Comparison of ENCODE assay signal across 8 cellular contexts in genomic region chr12:6851153-6851920, GRCh38. TPM values are rescaled to one million over a fixed set of nuclear protein-coding genes. Genes with fewer than 3 reads are reported as not detected.
DNase-seq lines count a peak whose midpoint lies in the region; ATAC-seq and TF ChIP-seq lines count a peak whose summit lies in the region.

Gene CDCA3 (minus strand): TSS chr12:6851286. CDS start chr12:6850952, 334 bp downstream.

- intact Hi-C loops in Right ventricle myocardium inferior (cut with DNase I): no loop called here
- intact Hi-C loops in ovary (cut with DNase I): no loop called here
- intact Hi-C loops in tibial artery (cut with DNase I; ENCODE audit: low total_unique reads): loop anchor here (5.0 kb wide), 1 partner anchor 239 kb away; no protein-coding TSS in a partner anchor

- no peak for TF ChIP-seq EP300 in ovary (IDR thresholded peaks at IDR 0.05)

- TF ChIP-seq POLR2A in ovary (IDR thresholded peaks at IDR 0.05): peak; percentile 36

- DNase-seq in GM12864 (ENCODE audit: low read depth): peak; percentile 98
- DNase-seq in NCI-H1417 (lab: John Stamatoyannopoulos, UW): peak; percentile 96 to 99 (median 98)
- DNase-seq in SW 1271 (lab: John Stamatoyannopoulos, UW): peak; percentile 99 to 100
- DNase-seq in activated naive CD8-positive, alpha-beta T cell treated with anti-CD3 and anti-CD28 coated beads, Interleukin-2, amount 50 U/mL, for 16 hours (ENCODE audit: low read depth, low spot score): peak; percentile 77
- DNase-seq in Right ventricle myocardium inferior (ENCODE audit: missing footprints): peak; percentile 94
- peak; percentile 93 to 96 (median 94) for DNase-seq in ovary
- peak; percentile 98 to 99 for DNase-seq in tibial artery

- H3K27ac ChIP-seq in ovary: peak within 1 kb of the TSS; percentile 48 to 91
- H3K27ac ChIP-seq in tibial artery: peak within 1 kb of the TSS; percentile 95 to 99

- H3K36me3 ChIP-seq in ovary: no peaks in the 10 kb centered on the region
- peaks cover 8 to 37% (median 19%) of the 10 kb centered on the region in 3 donors for H3K36me3 ChIP-seq in tibial artery

- H3K9me3 ChIP-seq in ovary: no peaks in the 10 kb centered on the region
- H3K9me3 ChIP-seq in tibial artery: no peaks in the 10 kb centered on the region

- WGBS in ovary, 3 donors: 0 to 1% (median 0%) methylated on average over 37 of the region's 37 CpGs

- no peak for TF ChIP-seq CTCF in GM12864 (IDR thresholded peaks at IDR 0.05; ENCODE audit: low read depth, low read length, missing control alignments)
- no peak for TF ChIP-seq CTCF in ovary (IDR thresholded peaks at IDR 0.05)
- TF ChIP-seq CTCF in tibial artery (IDR thresholded peaks at IDR 0.05): peak in 1 of 2 experiments; percentile 18

- H3K27me3 ChIP-seq in ovary (no peaks in the 10 kb centered on the region), tibial artery (no peaks in the 10 kb centered on the region)

- H3K4me1 ChIP-seq in ovary (ENCODE audit: insufficient read depth) (peaks cover 7% of the 10 kb centered on the region), tibial artery (peaks cover 0 to 31% (median 22%) of the 10 kb centered on the region in 4 donors)

- ATAC-seq in HG02759 (IDR thresholded peaks at IDR 0.05; ENCODE audit: unreplicated experiment) (peak; percentile 56), Right ventricle myocardium inferior (peak; percentile 81)

- H3K4me3 ChIP-seq in GM12864 (ENCODE audit: low read depth, low read length) (peak within 1 kb of the TSS; percentile 83), ovary (peak within 1 kb of the TSS; percentile 72), tibial artery (peak within 1 kb of the TSS; percentile 66 to 69)

RNA-seq across cellular contexts. Expression of gene CDCA3, which starts in this region (rescaled TPM):
- total RNA-seq in Right ventricle myocardium inferior: 1.2 TPM
- total RNA-seq in ovary: 1 to 10 TPM in 2 of 7 donors, under 1 TPM in 5; 0.18 to 1.6 (median 0.74) TPM
- 1 to 10 TPM in 1 of 2 donors, under 1 TPM in 1; 0.68 to 1.6 TPM for polyA plus RNA-seq in ovary

Comparison
In these comparisons a context has a peak if more than half of its experiments do, and no peak if none do; other contexts are left out.
1. Peak in every context shown above with its lines: DNase-seq, ATAC-seq, H3K4me3 ChIP-seq and H3K27ac ChIP-seq.